Comparison of ENCODE assay signal across 10 cellular contexts in genomic region chr2:98835831-98836385, GRCh38.
DNase-seq lines count a peak whose midpoint lies in the region; ATAC-seq and TF ChIP-seq lines count a peak whose summit lies in the region.
"Had no signal": no experiment of that assay in that cellular context is flagged by ENCODE, and none has a peak within 500 bp of the region (broad histone marks: within the 10 kb centered on the region; RNA-seq: fewer than 3 reads in every experiment).

No MANE protein-coding gene starts in this region.

- ATAC-seq in Right ventricle myocardium superior (ENCODE audit: poor library complexity), result no peak
- peak; percentile 85 for ATAC-seq in stimulated activated naive CD8-positive, alpha-beta T cell treated with anti-CD3 and anti-CD28 coated beads, Interleukin-15, amount 100 ng/mL, for 72 hours

- WGBS in suprapubic skin, result 62% methylated on average over 10 of the region's 10 CpGs

- H3K9me3 ChIP-seq in left ventricle myocardium inferior (replicated peaks), result peaks cover 5% of the 10 kb centered on the region
- no peaks in the 10 kb centered on the region for H3K9me3 ChIP-seq in suprapubic skin

- H3K4me1 ChIP-seq in left ventricle myocardium inferior (peaks cover 28% of the 10 kb centered on the region), suprapubic skin (no peaks in the 10 kb centered on the region)

- H3K27ac Mint-ChIP-seq in activated CD4-positive, alpha-beta T cell treated with anti-CD3 and anti-CD28 coated beads, Interleukin-2, amount 10 ng/mL, durations not matched to agents 24 days and 14 days, result peak overlapping the region; percentile 76
- peak overlapping the region; percentile 63 for H3K27ac Mint-ChIP-seq in dendritic cell treated with granulocyte-macrophage colony-stimulating factor and Interleukin-4, amounts not matched to agents 40 ng/mL and 50 ng/mL, for 4 days
- H3K27ac Mint-ChIP-seq in stimulated activated naive CD8-positive, alpha-beta T cell treated with anti-CD3 and anti-CD28 coated beads, Interleukin-15, amount 100 ng/mL, for 72 hours, result peak overlapping the region in 1 of 2 donors; percentile 3

- peaks cover 40% of the 10 kb centered on the region for H3K4me1 Mint-ChIP-seq in activated CD4-positive, alpha-beta T cell treated with anti-CD3 and anti-CD28 coated beads, Interleukin-2, amount 10 ng/mL, durations not matched to agents 24 days and 14 days
- H3K4me1 Mint-ChIP-seq in dendritic cell treated with granulocyte-macrophage colony-stimulating factor and Interleukin-4, amounts not matched to agents 40 ng/mL and 50 ng/mL, for 4 days (ENCODE audit: low read depth), result peaks cover 42% of the 10 kb centered on the region
- H3K4me1 Mint-ChIP-seq in stimulated activated naive CD8-positive, alpha-beta T cell treated with anti-CD3 and anti-CD28 coated beads, Interleukin-15, amount 100 ng/mL, for 72 hours, result peaks cover 47% of the 10 kb centered on the region

- H3K36me3 Mint-ChIP-seq in activated CD4-positive, alpha-beta T cell treated with anti-CD3 and anti-CD28 coated beads, Interleukin-2, amount 10 ng/mL, durations not matched to agents 24 days and 14 days (ENCODE audit: low read depth), result no peaks in the 10 kb centered on the region
- no peaks in the 10 kb centered on the region for H3K36me3 Mint-ChIP-seq in dendritic cell treated with granulocyte-macrophage colony-stimulating factor and Interleukin-4, amounts not matched to agents 40 ng/mL and 50 ng/mL, for 4 days (ENCODE audit: low read depth)

- H3K4me3 ChIP-seq in left ventricle myocardium inferior (no peak overlapping the region), suprapubic skin (no peak overlapping the region)
- H3K4me3 ChIP-seq: hepatocyte had no signal

- H3K9me3 Mint-ChIP-seq in activated CD4-positive, alpha-beta T cell treated with anti-CD3 and anti-CD28 coated beads, Interleukin-2, amount 10 ng/mL, durations not matched to agents 24 days and 14 days, result no peaks in the 10 kb centered on the region
- no peaks in the 10 kb centered on the region for H3K9me3 Mint-ChIP-seq in dendritic cell treated with granulocyte-macrophage colony-stimulating factor and Interleukin-4, amounts not matched to agents 40 ng/mL and 50 ng/mL, for 4 days
- H3K9me3 Mint-ChIP-seq in stimulated activated naive CD8-positive, alpha-beta T cell treated with anti-CD3 and anti-CD28 coated beads, Interleukin-15, amount 100 ng/mL, for 72 hours, result no peaks in the 10 kb centered on the region

- no peaks in the 10 kb centered on the region for H3K36me3 ChIP-seq in left ventricle myocardium inferior
- no peaks in the 10 kb centered on the region for H3K36me3 ChIP-seq in suprapubic skin

- H3K27me3 Mint-ChIP-seq in activated CD4-positive, alpha-beta T cell treated with anti-CD3 and anti-CD28 coated beads, Interleukin-2, amount 10 ng/mL, durations not matched to agents 24 days and 14 days, result peaks cover 11% of the 10 kb centered on the region
- no peaks in the 10 kb centered on the region for H3K27me3 Mint-ChIP-seq in dendritic cell treated with granulocyte-macrophage colony-stimulating factor and Interleukin-4, amounts not matched to agents 40 ng/mL and 50 ng/mL, for 4 days
- H3K27me3 Mint-ChIP-seq in stimulated activated naive CD8-positive, alpha-beta T cell treated with anti-CD3 and anti-CD28 coated beads, Interleukin-15, amount 100 ng/mL, for 72 hours, result no peaks in the 10 kb centered on the region

- H3K27me3 ChIP-seq in left ventricle myocardium inferior (ENCODE audit: low read depth) (no peaks in the 10 kb centered on the region), suprapubic skin (no peaks in the 10 kb centered on the region)
- H3K27me3 ChIP-seq: hepatocyte had no signal

- no peak for TF ChIP-seq EP300 in suprapubic skin (IDR thresholded peaks at IDR 0.05)

- no peak for TF ChIP-seq POLR2A in suprapubic skin (IDR thresholded peaks at IDR 0.05)

- TF ChIP-seq CTCF in left ventricle myocardium inferior (IDR thresholded peaks at IDR 0.05; ENCODE audit: borderline replicate concordance), result no peak
- TF ChIP-seq CTCF in suprapubic skin (IDR thresholded peaks at IDR 0.05), result no peak

- DNase-seq in left ventricle myocardium inferior, result no peak
- DNase-seq in Right ventricle myocardium superior, result no peak
- DNase-seq in activated CD4-positive, alpha-beta T cell treated with anti-CD3 and anti-CD28 coated beads, Interleukin-2, amount 10 ng/mL, durations not matched to agents 24 days and 14 days, result peak; percentile 80
- DNase-seq in stimulated activated naive CD8-positive, alpha-beta T cell treated with anti-CD3 and anti-CD28 coated beads, Interleukin-15, amount 100 ng/mL, for 72 hours, result peak in 1 of 2 donors; percentile 39
- DNase-seq in DMS 273 treated with DMSO at 0.1 percent for 48 hours (lab: John Stamatoyannopoulos, UW), result no peak
- DNase-seq in DMS 273 (lab: John Stamatoyannopoulos, UW; ENCODE audit: unreplicated experiment), result no peak
- DNase-seq in suprapubic skin (ENCODE audit: low spot score in 2 of 2), result no peak
- DNase-seq: SIG-M5 had no signal

- H3K4me3 Mint-ChIP-seq in activated CD4-positive, alpha-beta T cell treated with anti-CD3 and anti-CD28 coated beads, Interleukin-2, amount 10 ng/mL, durations not matched to agents 24 days and 14 days, result peak overlapping the region; percentile 56
- no peak overlapping the region for H3K4me3 Mint-ChIP-seq in dendritic cell treated with granulocyte-macrophage colony-stimulating factor and Interleukin-4, amounts not matched to agents 40 ng/mL and 50 ng/mL, for 4 days
- H3K4me3 Mint-ChIP-seq in stimulated activated naive CD8-positive, alpha-beta T cell treated with anti-CD3 and anti-CD28 coated beads, Interleukin-15, amount 100 ng/mL, for 72 hours, result peak overlapping the region; percentile 59 to 71

- intact Hi-C loops in left ventricle myocardium inferior (cut with micrococcal nuclease) (loop anchor here (2.0 kb wide), 1 partner anchor 187 kb away; no protein-coding TSS in a partner anchor), Right ventricle myocardium superior (cut with DNase I) (loop anchor here (2.0 kb wide), 1 partner anchor 187 kb away; no protein-coding TSS in a partner anchor)
- intact Hi-C loops in activated CD4-positive, alpha-beta T cell treated with anti-CD3 and anti-CD28 coated beads, Interleukin-2, amount 10 ng/mL, durations not matched to agents 24 days and 14 days (cut with micrococcal nuclease), result loop anchor here (2.0 to 10.0 kb wide), 5 partner anchors 99 to 656 kb away; partner anchors contain the start of gene REV1
- intact Hi-C loops in dendritic cell treated with granulocyte-macrophage colony-stimulating factor and Interleukin-4, amounts not matched to agents 40 ng/mL and 50 ng/mL, for 4 days (cut with micrococcal nuclease), result loop anchor here (5.0 to 10.0 kb wide), 3 partner anchors 109 to 421 kb away; no protein-coding TSS in a partner anchor

- peak overlapping the region; percentile 11 for H3K27ac ChIP-seq in left ventricle myocardium inferior (replicated peaks)
- no peak overlapping the region for H3K27ac ChIP-seq in suprapubic skin
- H3K27ac ChIP-seq: hepatocyte had no signal
